In the genomic region with DNA sequence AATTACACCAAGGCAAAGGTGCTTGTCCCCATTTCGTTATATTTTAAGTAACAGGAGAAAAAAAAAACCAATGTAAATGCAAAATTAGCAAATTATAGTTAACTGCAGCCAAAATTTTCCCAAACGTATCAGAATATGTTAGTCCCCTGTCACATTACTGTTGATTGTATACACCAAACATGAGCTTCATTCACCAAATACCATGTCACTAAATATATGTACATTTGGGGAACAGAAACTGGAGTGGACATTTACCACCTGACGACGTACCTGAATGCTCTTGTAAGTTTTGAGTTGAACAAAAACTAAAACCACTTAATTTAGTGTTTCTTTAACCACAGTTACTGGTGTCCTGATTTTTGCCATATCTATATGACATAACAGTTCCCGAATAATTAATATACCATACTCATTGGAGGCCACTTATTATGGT, we compare ENCODE assay signal across 1 cellular context.
TF ChIP-seq lines count a peak whose summit lies in the region.

No MANE protein-coding gene starts in this region.

TF ChIP-seq in GM12878, 131 proteins besides CTCF, POLR2A, EP300 and RAD21:
- TF ChIP-seq SPI1 (IDR thresholded peaks at IDR 0.05; ENCODE audit: borderline replicate concordance, insufficient read depth, low read depth, low read length) (peak; percentile 39; the same call in 1 of the 2 replicates), ATF7 (IDR thresholded peaks at IDR 0.05; ENCODE audit: low read depth) (no peak)
